ENCODE assay signal across 37 cellular contexts in genomic region chr20:57485770-57486169, GRCh38. TPM values are rescaled to one million over a fixed set of nuclear protein-coding genes. Genes with fewer than 3 reads are reported as not detected.
"Had no signal": no experiment of that assay in that cellular context is flagged by ENCODE, and none has a peak within 500 bp of the region (broad histone marks: within the 10 kb centered on the region; RNA-seq: fewer than 3 reads in every experiment).

No MANE protein-coding gene starts in this region.

- H3K4me3 ChIP-seq: adrenal gland, body of pancreas, breast epithelium had no signal

- ATAC-seq: activated CD8-positive, alpha-beta memory T cell treated with anti-CD3 and anti-CD28 coated beads, Interleukin-2, amount 10 ng/mL, durations not matched to agents 7 days and 5 days; activated CD8-positive, alpha-beta T cell treated with anti-CD3 and anti-CD28 coated beads, Interleukin-2, amount 10 ng/mL, durations not matched to agents 7 days and 5 days; activated naive CD4-positive, alpha-beta T cell treated with anti-CD3 and anti-CD28 coated beads, Interleukin-2, amount 50 U/mL, for 72 hours; body of pancreas had no signal

- DNase-seq: activated B cell treated with CpG ODN at 0.5 μM for 24 hours; activated CD4-positive, alpha-beta memory T cell treated with anti-CD3 and anti-CD28 coated beads for 36 hours; activated CD4-positive, alpha-beta T cell treated with anti-CD3 and anti-CD28 coated beads for 4 hours; activated CD4-positive, alpha-beta T cell treated with anti-CD3 and anti-CD28 coated beads, Interleukin-2, amount 10 ng/mL, durations not matched to agents 24 days and 14 days; activated CD4-positive, alpha-beta T cell treated with anti-CD3 and anti-CD28 coated beads, Interleukin-2, amount 50 U/mL, for 1 hour; activated CD4-positive, alpha-beta T cell treated with anti-CD3 and anti-CD28 coated beads, Interleukin-2, amount 50 U/mL, for 4 hours; activated CD4-positive, CD25-positive, alpha-beta regulatory T cell treated with anti-CD3 and anti-CD28 coated beads, Interleukin-2, amount 50 U/mL, for 72 hours; activated CD8-positive, alpha-beta memory T cell treated with anti-CD3 and anti-CD28 coated beads for 24 hours; activated CD8-positive, alpha-beta memory T cell treated with anti-CD3 and anti-CD28 coated beads, Interleukin-2, amount 10 ng/mL, durations not matched to agents 7 days and 5 days; activated CD8-positive, alpha-beta memory T cell treated with anti-CD3 and anti-CD28 coated beads, Interleukin-2, amount 50 U/mL, for 48 hours; activated CD8-positive, alpha-beta T cell treated with anti-CD3 and anti-CD28 coated beads, Interleukin-2, amount 10 ng/mL, durations not matched to agents 7 days and 5 days; activated effector memory CD4-positive, alpha-beta T cell treated with anti-CD3 and anti-CD28 coated beads, Interleukin-2, amount 50 U/mL, for 16 hours; activated gamma-delta T cell treated with Interleukin-2 at 50 U/mL for 16 hours; activated naive CD4-positive, alpha-beta T cell; activated naive CD4-positive, alpha-beta T cell treated with anti-CD3 and anti-CD28 coated beads for 36 hours; activated naive CD4-positive, alpha-beta T cell treated with anti-CD3 and anti-CD28 coated beads, Interleukin-2, amount 50 U/mL, for 16 hours; activated naive CD8-positive, alpha-beta T cell treated with anti-CD3 and anti-CD28 coated beads for 36 hours; activated T-cell treated with anti-CD3 and anti-CD28 coated beads, Interleukin-2, amount 50 U/mL, for 24 hours; activated T-cell treated with anti-CD3 and anti-CD28 coated beads, Interleukin-2, amount 50 U/mL, for 48 hours; adrenal gland; amniotic stem cell; aorta; body of pancreas; brain microvascular endothelial cell; central memory CD4-positive, alpha-beta T cell; T-helper 2 cell; T-helper 9 cell had no signal

- H3K27ac Mint-ChIP-seq: activated B cell treated with CpG ODN at 0.5 μM for 24 hours; activated CD4-positive, alpha-beta memory T cell treated with anti-CD3 and anti-CD28 coated beads for 36 hours; activated CD4-positive, alpha-beta T cell treated with anti-CD3 and anti-CD28 coated beads, Interleukin-2, amount 10 ng/mL, durations not matched to agents 24 days and 14 days; activated CD8-positive, alpha-beta memory T cell treated with anti-CD3 and anti-CD28 coated beads, Interleukin-2, amount 10 ng/mL, durations not matched to agents 7 days and 5 days; activated CD8-positive, alpha-beta T cell treated with anti-CD3 and anti-CD28 coated beads, Interleukin-2, amount 10 ng/mL, durations not matched to agents 7 days and 5 days; activated naive CD4-positive, alpha-beta T cell treated with anti-CD3 and anti-CD28 coated beads for 36 hours; activated naive CD4-positive, alpha-beta T cell treated with anti-CD3 and anti-CD28 coated beads, Interleukin-2, amount 50 U/mL, for 72 hours; activated naive CD8-positive, alpha-beta T cell treated with anti-CD3 and anti-CD28 coated beads for 36 hours; activated T-cell treated with anti-CD3 and anti-CD28 coated beads, Interleukin-2, amount 50 U/mL, for 24 hours; T-helper 1 cell treated with Interleukin-12 subunit alpha and Interleukin-12 subunit beta and Interleukin-4 antibody, amounts not matched to agents 30 μg/mL and 1 μg/mL, for 36 hours; T-helper 2 cell treated with Interferon-gamma antibody and Interleukin-4, amounts not matched to agents 5 μg/mL and 100 μg/mL, for 36 hours had no signal

- H3K9me3 ChIP-seq: adrenal gland, body of pancreas, breast epithelium had no signal

- H3K9me3 Mint-ChIP-seq: activated CD4-positive, alpha-beta memory T cell treated with anti-CD3 and anti-CD28 coated beads for 36 hours; activated CD4-positive, alpha-beta T cell treated with anti-CD3 and anti-CD28 coated beads, Interleukin-2, amount 10 ng/mL, durations not matched to agents 24 days and 14 days; activated naive CD4-positive, alpha-beta T cell treated with anti-CD3 and anti-CD28 coated beads for 36 hours; activated naive CD4-positive, alpha-beta T cell treated with anti-CD3 and anti-CD28 coated beads, Interleukin-2, amount 50 U/mL, for 72 hours; activated naive CD8-positive, alpha-beta T cell treated with anti-CD3 and anti-CD28 coated beads for 36 hours; activated T-cell treated with anti-CD3 and anti-CD28 coated beads, Interleukin-2, amount 50 U/mL, for 24 hours; T-helper 1 cell treated with Interleukin-12 subunit alpha and Interleukin-12 subunit beta and Interleukin-4 antibody, amounts not matched to agents 30 μg/mL and 1 μg/mL, for 36 hours; T-helper 2 cell treated with Interferon-gamma antibody and Interleukin-4, amounts not matched to agents 5 μg/mL and 100 μg/mL, for 36 hours had no signal

- H3K4me1 ChIP-seq: adrenal gland, body of pancreas, breast epithelium had no signal

- FAIRE-seq: astrocyte, colon, TTC549 had no signal

- H3K27ac ChIP-seq: adrenal gland, body of pancreas, brain microvascular endothelial cell, breast epithelium, VCaP had no signal

- H3K4me3 Mint-ChIP-seq: activated B cell treated with CpG ODN at 0.5 μM for 24 hours; activated CD4-positive, alpha-beta memory T cell treated with anti-CD3 and anti-CD28 coated beads for 36 hours; activated CD4-positive, alpha-beta T cell treated with anti-CD3 and anti-CD28 coated beads, Interleukin-2, amount 10 ng/mL, durations not matched to agents 24 days and 14 days; activated CD8-positive, alpha-beta memory T cell treated with anti-CD3 and anti-CD28 coated beads, Interleukin-2, amount 10 ng/mL, durations not matched to agents 7 days and 5 days; activated CD8-positive, alpha-beta T cell treated with anti-CD3 and anti-CD28 coated beads, Interleukin-2, amount 10 ng/mL, durations not matched to agents 7 days and 5 days; activated naive CD4-positive, alpha-beta T cell treated with anti-CD3 and anti-CD28 coated beads for 36 hours; activated naive CD8-positive, alpha-beta T cell treated with anti-CD3 and anti-CD28 coated beads for 36 hours; activated T-cell treated with anti-CD3 and anti-CD28 coated beads, Interleukin-2, amount 50 U/mL, for 24 hours; T-helper 1 cell treated with Interleukin-12 subunit alpha and Interleukin-12 subunit beta and Interleukin-4 antibody, amounts not matched to agents 30 μg/mL and 1 μg/mL, for 36 hours; T-helper 2 cell treated with Interferon-gamma antibody and Interleukin-4, amounts not matched to agents 5 μg/mL and 100 μg/mL, for 36 hours had no signal

- H3K27me3 ChIP-seq: body of pancreas, brain microvascular endothelial cell had no signal

- H3K36me3 ChIP-seq: adrenal gland, brain microvascular endothelial cell, breast epithelium had no signal

- H3K27me3 Mint-ChIP-seq: activated B cell treated with CpG ODN at 0.5 μM for 24 hours; activated CD4-positive, alpha-beta memory T cell treated with anti-CD3 and anti-CD28 coated beads for 36 hours; activated naive CD8-positive, alpha-beta T cell treated with anti-CD3 and anti-CD28 coated beads for 36 hours had no signal

- H3K36me3 Mint-ChIP-seq: activated CD4-positive, alpha-beta memory T cell treated with anti-CD3 and anti-CD28 coated beads for 36 hours; activated CD8-positive, alpha-beta memory T cell treated with anti-CD3 and anti-CD28 coated beads, Interleukin-2, amount 10 ng/mL, durations not matched to agents 7 days and 5 days; activated naive CD4-positive, alpha-beta T cell treated with anti-CD3 and anti-CD28 coated beads, Interleukin-2, amount 50 U/mL, for 72 hours; activated naive CD8-positive, alpha-beta T cell treated with anti-CD3 and anti-CD28 coated beads for 36 hours had no signal

RNA-seq across cellular contexts. Expression of gene CTCFL, which starts 39.2 kb away (rescaled TPM):
- total RNA-seq: activated B cell treated with CpG ODN at 0.5 μM for 24 hours; activated CD4-positive, alpha-beta memory T cell treated with anti-CD3 and anti-CD28 coated beads for 36 hours; activated CD4-positive, alpha-beta T cell treated with anti-CD3 and anti-CD28 coated beads, Interleukin-2, amount 10 ng/mL, durations not matched to agents 24 days and 14 days; activated CD8-positive, alpha-beta memory T cell treated with anti-CD3 and anti-CD28 coated beads, Interleukin-2, amount 10 ng/mL, durations not matched to agents 7 days and 5 days; activated CD8-positive, alpha-beta T cell treated with anti-CD3 and anti-CD28 coated beads, Interleukin-2, amount 10 ng/mL, durations not matched to agents 7 days and 5 days; activated naive CD4-positive, alpha-beta T cell treated with anti-CD3 and anti-CD28 coated beads for 36 hours; activated naive CD4-positive, alpha-beta T cell treated with anti-CD3 and anti-CD28 coated beads, Interleukin-2, amount 50 U/mL, for 72 hours; activated naive CD8-positive, alpha-beta T cell treated with anti-CD3 and anti-CD28 coated beads for 36 hours; aorta; astrocyte; body of pancreas; breast epithelium; cardiac septum; cerebellum had no signal
- polyA plus RNA-seq: aorta had no signal
